Comparison of ENCODE assay signal across 10 cellular contexts in the genomic region with DNA sequence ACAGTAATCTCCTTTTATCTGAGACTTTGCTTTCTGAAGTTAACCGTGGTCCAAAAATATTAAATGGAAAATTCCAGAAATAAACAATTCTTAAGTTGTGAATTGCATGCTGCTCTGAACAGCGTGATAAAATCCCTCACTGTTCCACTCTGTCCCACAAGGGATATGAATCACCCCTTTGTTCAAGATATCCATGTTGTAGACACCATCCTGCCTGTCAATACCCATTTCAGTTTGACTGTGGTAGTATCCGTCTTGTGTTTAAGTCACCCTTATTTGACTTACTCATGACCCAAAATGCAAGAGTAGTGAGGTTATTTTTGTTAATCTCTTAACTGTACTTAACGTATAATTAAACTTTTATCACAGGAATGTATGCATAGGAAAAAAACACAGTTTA. TPM values are rescaled to one million over a fixed set of nuclear protein-coding genes. Genes with fewer than 3 reads are reported as not detected.
DNase-seq lines count a peak whose midpoint lies in the region; ATAC-seq, FAIRE-seq and TF ChIP-seq lines count a peak whose summit lies in the region.
"Had no signal": no experiment of that assay in that cellular context is flagged by ENCODE, and none has a peak within 500 bp of the region (broad histone marks: within the 10 kb centered on the region; RNA-seq: fewer than 3 reads in every experiment).

No MANE protein-coding gene starts in this region.

- BruUV-seq in HepG2 (replicated peaks; lab: Mats Ljungman, UMichigan), result no TSS peak

- H3K9ac ChIP-seq in HepG2 (ENCODE audit: insufficient read depth, low read depth, low read length), result no peak overlapping the region
- H3K9ac ChIP-seq: BLaER1 had no signal

- intact Hi-C loops in dorsolateral prefrontal cortex (cut with DNase I) (no loop called here), HepG2 (cut with micrococcal nuclease; ENCODE audit: unreplicated experiment) (no loop called here), mucosa of descending colon (cut with DNase I, micrococcal nuclease) (no loop called here)

- peak; percentile 65; the same call in 2 of the 3 replicates for ATAC-seq in HepG2
- ATAC-seq in SK-N-SH treated with all-trans-retinoic acid at 6 μM for 48 hours, result no peak
- no peak for ATAC-seq in HG03280 (IDR thresholded peaks at IDR 0.05; ENCODE audit: unreplicated experiment)
- ATAC-seq in mucosa of descending colon, result no peak
- ATAC-seq in GM21381 (IDR thresholded peaks at IDR 0.05; ENCODE audit: unreplicated experiment), result no peak
- ATAC-seq: Panc1 had no signal

- no peak for TF ChIP-seq POLR2A in NB4 (IDR thresholded peaks at IDR 0.05; ENCODE audit: extremely low read depth, insufficient read length)
- no peak for TF ChIP-seq POLR2A in HepG2 (IDR thresholded peaks at IDR 0.05; ENCODE audit: insufficient read depth in 1 of 2, low read depth in 2 of 2, low read length in 2 of 2)

- peaks cover 100% of the 10 kb centered on the region for H3K79me2 ChIP-seq in HepG2 (ENCODE audit: insufficient read depth, low read length)

- TF ChIP-seq RAD21 in HepG2 (CRISPR knock-in tag; IDR thresholded peaks at IDR 0.05), result no peak

- H3K36me3 ChIP-seq in HepG2 (replicated peaks in 1 of 2; ENCODE audit: control insufficient read depth in 1 of 2, insufficient read depth in 2 of 2, low read length in 2 of 2), result 0 out of 5 replicates have a peak, but pooled peaks cover 0 to 1% of the 10 kb centered on the region in 2 experiments
- no peaks in the 10 kb centered on the region for H3K36me3 ChIP-seq in mucosa of descending colon (ENCODE audit: low read depth)

- H3K4me1 ChIP-seq in HepG2 (ENCODE audit: insufficient read depth, low read length) (peaks cover 73% of the 10 kb centered on the region), mucosa of descending colon (ENCODE audit: low read depth) (peaks cover 14% of the 10 kb centered on the region)
- H3K4me1 ChIP-seq: BLaER1 had no signal

- peak; percentile 38 for FAIRE-seq in D721Med (lab: Jason Lieb, UNC)
- FAIRE-seq in HepG2 (lab: Jason Lieb, UNC), result no peak

- H3K4me2 ChIP-seq in HepG2 (ENCODE audit: low read depth, low read length), result no peak overlapping the region
- H3K4me2 ChIP-seq: BLaER1 had no signal

- no peak overlapping the region for H2AFZ ChIP-seq in HepG2 (ENCODE audit: low read length)

- no peaks in the 10 kb centered on the region for H3K27me3 ChIP-seq in dorsolateral prefrontal cortex
- H3K27me3 ChIP-seq in HepG2 (ENCODE audit: control insufficient read depth in 1 of 2, insufficient read depth in 2 of 2, low read length in 2 of 2), result no peaks in the 10 kb centered on the region
- H3K27me3 ChIP-seq: BLaER1 had no signal

- H3K4me3 ChIP-seq in NB4 (ENCODE audit: low read depth, low read length), result no peak overlapping the region
- H3K4me3 ChIP-seq in dorsolateral prefrontal cortex, result peak overlapping the region in 2 of 59 donors; percentile 11 to 26
- H3K4me3 ChIP-seq in HepG2 (replicated peaks in 1 of 3; ENCODE audit: insufficient read depth in 1 of 3, low read depth in 2 of 3, low read length in 3 of 3), result no peak overlapping the region
- H3K4me3 ChIP-seq in mucosa of descending colon, result no peak overlapping the region
- H3K4me3 ChIP-seq: BLaER1 had no signal

- no peak for TF ChIP-seq CTCF in D721Med (IDR thresholded peaks at IDR 0.05; ENCODE audit: insufficient read depth, missing control alignments)
- no peak for TF ChIP-seq CTCF in NB4 (IDR thresholded peaks at IDR 0.05; ENCODE audit: low read depth, low read length)
- peak in 4 of 56 donors; percentile 14 to 26 (median 15) for TF ChIP-seq CTCF in dorsolateral prefrontal cortex (IDR thresholded peaks at IDR 0.05 in 54 of 56, conservative IDR thresholded peaks at IDR 0.05 in 2 of 56; ENCODE audit: low read depth in 1 of 56, partially characterized antibody in 56 of 56)
- TF ChIP-seq CTCF in HepG2 (CRISPR knock-in tag; IDR thresholded peaks at IDR 0.05), result no peak
- TF ChIP-seq CTCF in mucosa of descending colon (IDR thresholded peaks at IDR 0.05), result no peak

- 83% methylated on average over 4 of the region's 4 CpGs for WGBS in HepG2 (ENCODE audit: low lambda C conversion rate)

- peaks cover 98% of the 10 kb centered on the region for H4K20me1 ChIP-seq in HepG2 (ENCODE audit: insufficient read depth, low read length)

- POLR2A ChIA-PET in HepG2 (lab: Yijun Ruan, JAX), result no interaction called here

- in situ Hi-C loops in HepG2 (cut with HindIII; ENCODE audit: extremely low pct_ligation_motif_present, low pct_unique_long_range_greater_than_20kb), result loop anchor here (25.0 kb wide), 1 partner anchor 649 kb away; a partner anchor contains a TSS

- TF ChIP-seq EP300 in HepG2 (IDR thresholded peaks at IDR 0.05; ENCODE audit: low read depth in 2 of 2, low read length in 2 of 2) (no peak), HepG2 (CRISPR knock-in tag; IDR thresholded peaks at IDR 0.05; ENCODE audit: borderline replicate concordance) (no peak)

- peak overlapping the region in 58 of 59 donors; percentile 28 to 96 (median 84) for H3K27ac ChIP-seq in dorsolateral prefrontal cortex
- H3K27ac ChIP-seq in HepG2 (ENCODE audit: extremely low read length, insufficient read depth, low read length), result no peak overlapping the region
- H3K27ac ChIP-seq: BLaER1 had no signal

- CTCF ChIA-PET in HepG2 (lab: Yijun Ruan, JAX; ENCODE audit: low intra/inter-chr PET ratio, low total read pairs), result no interaction called here

- DNase-seq in D721Med (ENCODE audit: insufficient read length, low spot score) (no peak), NB4 (ENCODE audit: low read depth) (peak; percentile 14), dorsolateral prefrontal cortex (no peak), HepG2 (ENCODE audit: low spot score) (peak; percentile 39), mucosa of descending colon (no peak)

- H3K9me3 ChIP-seq in HepG2 (ENCODE audit: low read length) (no peaks in the 10 kb centered on the region), mucosa of descending colon (no peaks in the 10 kb centered on the region)

TF ChIP-seq in HepG2, 621 proteins besides CTCF, POLR2A, EP300 and RAD21 (continues in another document):
- no peak for TF ChIP-seq FOSL1 (CRISPR knock-in tag; IDR thresholded peaks at IDR 0.05; ENCODE audit: borderline replicate concordance)
- no peak for TF ChIP-seq YEATS4 (CRISPR knock-in tag; IDR thresholded peaks at IDR 0.05; ENCODE audit: borderline replicate concordance)
- no peak for TF ChIP-seq ZNF782 (CRISPR knock-in tag; IDR thresholded peaks at IDR 0.05; ENCODE audit: borderline replicate concordance)
- no peak for TF ChIP-seq ZNF746 (CRISPR knock-in tag; IDR thresholded peaks at IDR 0.05)
- 0 out of 2 replicates have a peak, but pooled peaks have one; percentile 19 for TF ChIP-seq ZNF644 (CRISPR knock-in tag; IDR thresholded peaks at IDR 0.05; ENCODE audit: low read depth)
- no peak for TF ChIP-seq TEAD2 (CRISPR knock-in tag; IDR thresholded peaks at IDR 0.05)
- no peak for TF ChIP-seq HOXA7 (CRISPR knock-in tag; IDR thresholded peaks at IDR 0.05)
- no peak for TF ChIP-seq FOXM1 (CRISPR knock-in tag; IDR thresholded peaks at IDR 0.05)
- no peak for TF ChIP-seq ZFY (CRISPR knock-in tag; IDR thresholded peaks at IDR 0.05)
- 0 out of 2 replicates have a peak, but pooled peaks have one; percentile 7 for TF ChIP-seq FOSL2 (CRISPR knock-in tag; IDR thresholded peaks at IDR 0.05)

TF ChIP-seq in SK-N-SH treated with all-trans-retinoic acid at 6 μM for 48 hours, 23 proteins besides CTCF, POLR2A, EP300 and RAD21 (continues in another document):
- no peak for TF ChIP-seq ZFP3 (CRISPR knock-in tag; IDR thresholded peaks at IDR 0.05)
- TF ChIP-seq ISL1 (CRISPR knock-in tag; IDR thresholded peaks at IDR 0.05), result no peak
- TF ChIP-seq, protein P1, sequence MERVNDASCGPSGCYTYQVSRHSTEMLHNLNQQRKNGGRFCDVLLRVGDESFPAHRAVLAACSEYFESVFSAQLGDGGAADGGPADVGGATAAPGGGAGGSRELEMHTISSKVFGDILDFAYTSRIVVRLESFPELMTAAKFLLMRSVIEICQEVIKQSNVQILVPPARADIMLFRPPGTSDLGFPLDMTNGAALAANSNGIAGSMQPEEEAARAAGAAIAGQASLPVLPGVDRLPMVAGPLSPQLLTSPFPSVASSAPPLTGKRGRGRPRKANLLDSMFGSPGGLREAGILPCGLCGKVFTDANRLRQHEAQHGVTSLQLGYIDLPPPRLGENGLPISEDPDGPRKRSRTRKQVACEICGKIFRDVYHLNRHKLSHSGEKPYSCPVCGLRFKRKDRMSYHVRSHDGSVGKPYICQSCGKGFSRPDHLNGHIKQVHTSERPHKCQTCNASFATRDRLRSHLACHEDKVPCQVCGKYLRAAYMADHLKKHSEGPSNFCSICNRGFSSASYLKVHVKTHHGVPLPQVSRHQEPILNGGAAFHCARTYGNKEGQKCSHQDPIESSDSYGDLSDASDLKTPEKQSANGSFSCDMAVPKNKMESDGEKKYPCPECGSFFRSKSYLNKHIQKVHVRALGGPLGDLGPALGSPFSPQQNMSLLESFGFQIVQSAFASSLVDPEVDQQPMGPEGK (CRISPR knock-in tag; IDR thresholded peaks at IDR 0.05; ENCODE audit: borderline replicate concordance), result no peak
- TF ChIP-seq RARB (CRISPR knock-in tag; IDR thresholded peaks at IDR 0.05), result no peak
- no peak for TF ChIP-seq ZC3H10 (CRISPR knock-in tag; IDR thresholded peaks at IDR 0.05)
- TF ChIP-seq OSR1 (CRISPR knock-in tag; IDR thresholded peaks at IDR 0.05), result no peak

RNA-seq across cellular contexts. Expression of a gene that starts 33.2 kb away (rescaled TPM):
- 10 to 100 TPM; 14.2 to 36.0 (median 21.6) TPM for total RNA-seq in dorsolateral prefrontal cortex
- 6.1 and 13.2 TPM in 2 replicates for total RNA-seq in HepG2 (2016; rRNA removed; fragmentation: Illumina TruSeq; extraction: Trizol)
- total RNA-seq in HepG2 (2016; cell fraction: cytosol; rRNA removed; fragmentation: Illumina TruSeq; extraction: Trizol; ENCODE audit: low read depth), result 1.0 and 1.2 TPM in 2 replicates
- 6.3 and 12.2 TPM in 2 replicates for total RNA-seq in HepG2 (2016; cell fraction: insoluble cytoplasmic fraction; rRNA removed; fragmentation: Illumina TruSeq; extraction: Trizol)
- 7.7 and 7.8 TPM in 2 replicates for total RNA-seq in HepG2 (2016; cell fraction: membrane; rRNA removed; fragmentation: Illumina TruSeq; extraction: Trizol)
- total RNA-seq in HepG2 (2016; cell fraction: nucleus; rRNA removed; fragmentation: Illumina TruSeq; extraction: Trizol), result 8.8 and 10.1 TPM in 2 replicates
- polyA plus RNA-seq in HepG2 (2011; rRNA removed), result 8.0 and 10.7 TPM in 2 replicates
- 4.9 and 7.5 TPM in 2 replicates for polyA plus RNA-seq in HepG2 (2011; cell fraction: cytosol; rRNA removed)
- 5.2 and 6.1 TPM in 2 replicates for polyA plus RNA-seq in HepG2 (2011; cell fraction: nucleus; rRNA removed)
- polyA plus RNA-seq in HepG2 (2012), result 15.4 and 18.6 TPM in 2 replicates
- 1.4 TPM in 2 replicates for polyA plus RNA-seq in HepG2 (2016; cell fraction: cytosol; fragmentation: Illumina TruSeq; extraction: Trizol; ENCODE audit: low read depth)
- 16.6 TPM in 2 replicates for polyA plus RNA-seq in HepG2 (2016; cell fraction: insoluble cytoplasmic fraction; fragmentation: Illumina TruSeq; extraction: Trizol; ENCODE audit: low read depth)
- polyA plus RNA-seq in HepG2 (2016; cell fraction: membrane; fragmentation: Illumina TruSeq; extraction: Trizol; ENCODE audit: low read depth), result 6.0 and 6.1 TPM in 2 replicates
- polyA plus RNA-seq in HepG2 (2016; cell fraction: nucleus; fragmentation: Illumina TruSeq; extraction: Trizol; ENCODE audit: insufficient read depth, low read depth), result 13.8 and 14.7 TPM in 2 replicates
- 2.2 and 5.2 TPM in 2 replicates for polyA minus RNA-seq in HepG2 (2011; rRNA and poly(A)+ RNA removed; ENCODE audit: low replicate concordance)
- polyA minus RNA-seq in HepG2 (2011; cell fraction: cytosol; rRNA and poly(A)+ RNA removed), result 13.5 and 13.7 TPM in 2 replicates
- polyA minus RNA-seq in HepG2 (2011; cell fraction: nucleus; rRNA and poly(A)+ RNA removed), result 17.0 and 23.4 TPM in 2 replicates
- 10 to 100 TPM; 16.4 to 22.9 (median 17.1) TPM for total RNA-seq in mucosa of descending colon

Comparison
In these comparisons a context has a peak if more than half of its experiments do, and no peak if none do; other contexts are left out.
1. DNase-seq: peak in NB4 (single experiment) and HepG2 (single experiment); none in D721Med (single experiment), dorsolateral prefrontal cortex (0 of 10) and mucosa of descending colon (0 of 3).